Comparison of ENCODE assay signal across 21 cellular contexts in the genomic region with DNA sequence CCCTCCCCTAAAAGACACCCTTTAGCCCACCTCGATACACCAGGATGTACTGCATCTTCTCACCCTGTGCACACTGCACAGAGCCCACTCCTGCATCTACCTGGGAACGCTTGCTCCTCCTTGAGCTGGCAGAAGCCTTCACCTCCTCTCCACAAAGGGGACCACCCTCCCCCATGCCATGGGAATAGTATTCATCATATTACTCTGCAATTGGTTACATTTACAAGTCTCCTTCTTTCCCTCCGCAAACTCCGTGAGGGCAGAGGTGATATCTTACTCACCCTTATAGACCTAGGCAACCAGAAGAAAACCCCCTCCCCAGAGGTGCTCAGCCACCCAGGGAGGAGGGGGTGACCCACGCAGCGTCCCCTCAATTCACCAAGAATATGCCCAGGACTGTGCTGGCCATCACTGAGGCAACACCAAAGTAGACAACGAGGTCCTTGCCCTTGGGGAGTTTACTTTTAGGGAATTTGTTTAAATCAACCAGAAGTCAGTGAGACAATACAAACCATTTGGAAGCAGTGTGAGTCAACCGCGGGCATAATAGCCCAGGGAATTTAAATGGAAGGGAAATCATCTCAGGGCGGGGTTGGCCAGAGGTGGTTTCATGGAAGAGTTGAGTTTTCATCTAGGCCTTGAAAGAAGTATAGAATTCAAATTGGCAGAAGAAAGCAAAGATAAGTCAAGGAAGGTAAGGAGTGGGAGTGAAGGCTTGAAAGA.
"Had no signal": no experiment of that assay in that cellular context is flagged by ENCODE, and none has a peak within 500 bp of the region (broad histone marks: within the 10 kb centered on the region; RNA-seq: fewer than 3 reads in every experiment).

No MANE protein-coding gene starts in this region.

- DNase-seq: activated CD4-positive, alpha-beta T cell treated with anti-CD3 and anti-CD28 coated beads for 1 hour; activated CD4-positive, alpha-beta T cell treated with anti-CD3 and anti-CD28 coated beads, Interleukin-2, amount 50 U/mL, for 1 hour; activated CD8-positive, alpha-beta memory T cell treated with anti-CD3 and anti-CD28 coated beads, Interleukin-2, amount 50 U/mL, for 4 hours; activated CD8-positive, alpha-beta T cell treated with anti-CD3 and anti-CD28 coated beads, Interleukin-2, amount 10 ng/mL, durations not matched to agents 7 days and 5 days; activated naive CD4-positive, alpha-beta T cell treated with anti-CD3 and anti-CD28 coated beads for 36 hours; activated naive CD8-positive, alpha-beta T cell treated with anti-CD3 and anti-CD28 coated beads, Interleukin-2, amount 10 ng/mL, durations not matched to agents 7 days and 5 days; activated T-cell treated with anti-CD3 and anti-CD28 coated beads, Interleukin-2, amount 50 U/mL, for 4 hours; amniotic stem cell; colonic mucosa; dorsolateral prefrontal cortex; head of caudate nucleus; left colon; mesenchymal stem cell; mucosa of descending colon; stimulated activated CD4-positive, alpha-beta T cell treated with anti-CD3 and anti-CD28 coated beads, Interleukin-2, amount 100 ng/mL, for 48 hours; stimulated activated CD8-positive, alpha-beta memory T cell treated with anti-CD3 and anti-CD28 coated beads, Interleukin-4, amount 100 ng/mL, for 48 hours; stimulated activated naive CD4-positive, alpha-beta T cell; T-helper 9 cell had no signal

- FAIRE-seq: frontal cortex had no signal

- H3K4me3 ChIP-seq: breast epithelium, colonic mucosa, dorsolateral prefrontal cortex, mucosa of descending colon, thoracic aorta had no signal

- H3K4me1 ChIP-seq: breast epithelium, colonic mucosa had no signal

- ATAC-seq: activated CD8-positive, alpha-beta T cell treated with anti-CD3 and anti-CD28 coated beads, Interleukin-2, amount 10 ng/mL, durations not matched to agents 7 days and 5 days; activated T-cell treated with anti-CD3 and anti-CD28 coated beads, Interleukin-2, amount 50 U/mL, for 4 hours; left colon; mucosa of descending colon had no signal

- H3K27me3 ChIP-seq: breast epithelium, colonic mucosa had no signal

- H3K9me3 ChIP-seq: breast epithelium, colonic mucosa, mucosa of descending colon, thoracic aorta had no signal

- H3K27ac ChIP-seq: breast epithelium, colonic mucosa, dorsolateral prefrontal cortex, thoracic aorta had no signal

- H3K36me3 ChIP-seq: breast epithelium, colonic mucosa, thoracic aorta had no signal
